Comparison of ENCODE assay signal across 1 cellular context in genomic region chr17:73092518-73093135, GRCh38.
TF ChIP-seq lines count a peak whose summit lies in the region.

Gene SLC39A11 (minus strand): TSS chr17:73092688. CDS start chr17:73088764, 3,924 bp downstream.

TF ChIP-seq in K562, 482 proteins besides CTCF, POLR2A, EP300 and RAD21 (continued from another document and continues in another):
- TF ChIP-seq, protein P1, sequence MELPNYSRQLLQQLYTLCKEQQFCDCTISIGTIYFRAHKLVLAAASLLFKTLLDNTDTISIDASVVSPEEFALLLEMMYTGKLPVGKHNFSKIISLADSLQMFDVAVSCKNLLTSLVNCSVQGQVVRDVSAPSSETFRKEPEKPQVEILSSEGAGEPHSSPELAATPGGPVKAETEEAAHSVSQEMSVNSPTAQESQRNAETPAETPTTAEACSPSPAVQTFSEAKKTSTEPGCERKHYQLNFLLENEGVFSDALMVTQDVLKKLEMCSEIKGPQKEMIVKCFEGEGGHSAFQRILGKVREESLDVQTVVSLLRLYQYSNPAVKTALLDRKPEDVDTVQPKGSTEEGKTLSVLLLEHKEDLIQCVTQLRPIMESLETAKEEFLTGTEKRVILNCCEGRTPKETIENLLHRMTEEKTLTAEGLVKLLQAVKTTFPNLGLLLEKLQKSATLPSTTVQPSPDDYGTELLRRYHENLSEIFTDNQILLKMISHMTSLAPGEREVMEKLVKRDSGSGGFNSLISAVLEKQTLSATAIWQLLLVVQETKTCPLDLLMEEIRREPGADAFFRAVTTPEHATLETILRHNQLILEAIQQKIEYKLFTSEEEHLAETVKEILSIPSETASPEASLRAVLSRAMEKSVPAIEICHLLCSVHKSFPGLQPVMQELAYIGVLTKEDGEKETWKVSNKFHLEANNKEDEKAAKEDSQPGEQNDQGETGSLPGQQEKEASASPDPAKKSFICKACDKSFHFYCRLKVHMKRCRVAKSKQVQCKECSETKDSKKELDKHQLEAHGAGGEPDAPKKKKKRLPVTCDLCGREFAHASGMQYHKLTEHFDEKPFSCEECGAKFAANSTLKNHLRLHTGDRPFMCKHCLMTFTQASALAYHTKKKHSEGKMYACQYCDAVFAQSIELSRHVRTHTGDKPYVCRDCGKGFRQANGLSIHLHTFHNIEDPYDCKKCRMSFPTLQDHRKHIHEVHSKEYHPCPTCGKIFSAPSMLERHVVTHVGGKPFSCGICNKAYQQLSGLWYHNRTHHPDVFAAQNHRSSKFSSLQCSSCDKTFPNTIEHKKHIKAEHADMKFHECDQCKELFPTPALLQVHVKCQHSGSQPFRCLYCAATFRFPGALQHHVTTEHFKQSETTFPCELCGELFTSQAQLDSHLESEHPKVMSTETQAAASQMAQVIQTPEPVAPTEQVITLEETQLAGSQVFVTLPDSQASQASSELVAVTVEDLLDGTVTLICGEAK (IDR thresholded peaks at IDR 0.05), result 0 out of 2 replicates have a peak, but pooled peaks have one; percentile 38
- TF ChIP-seq, protein P1 (CRISPR knock-in tag; IDR thresholded peaks at IDR 0.05), result no peak
- no peak for TF ChIP-seq ZNF77 (CRISPR knock-in tag; IDR thresholded peaks at IDR 0.05)
- no peak for TF ChIP-seq ZKSCAN8 (CRISPR knock-in tag; IDR thresholded peaks at IDR 0.05)
- TF ChIP-seq BHLHE40 (IDR thresholded peaks at IDR 0.05; ENCODE audit: low read length), result peak; percentile 58; the same call in 1 of the 2 replicates
- no peak for TF ChIP-seq ZNF143 (CRISPR knock-in tag; IDR thresholded peaks at IDR 0.05)
- TF ChIP-seq NCOA2 (IDR thresholded peaks at IDR 0.05; ENCODE audit: partially characterized antibody in 2 of 2), result no peak
- no peak for TF ChIP-seq SNIP1 (IDR thresholded peaks at IDR 0.05; ENCODE audit: low read depth)
- TF ChIP-seq BRF2 (IDR thresholded peaks at IDR 0.05; ENCODE audit: borderline replicate concordance, insufficient read depth, insufficient read length), result no peak
- TF ChIP-seq EWSR1 (IDR thresholded peaks at IDR 0.05; ENCODE audit: borderline replicate concordance, low read depth, partially characterized antibody), result no peak
- no peak for TF ChIP-seq MCM3 (IDR thresholded peaks at IDR 0.05)
- no peak for TF ChIP-seq ZNF384 (IDR thresholded peaks at IDR 0.05; ENCODE audit: low read depth, low read length)
- peak; percentile 91 for TF ChIP-seq ELF2 (CRISPR knock-in tag; IDR thresholded peaks at IDR 0.05)
- no peak for TF ChIP-seq ZNF644 (tag; IDR thresholded peaks at IDR 0.05; ENCODE audit: low read depth)
- TF ChIP-seq ZNF224 (CRISPR knock-in tag; IDR thresholded peaks at IDR 0.05), result no peak
- no peak for TF ChIP-seq SP2 (IDR thresholded peaks at IDR 0.05; ENCODE audit: extremely low read depth, low read depth, low read length, poor library complexity, severe bottlenecking)
- TF ChIP-seq ZNF583 (CRISPR knock-in tag; IDR thresholded peaks at IDR 0.05), result no peak
- TF ChIP-seq MLLT1 (IDR thresholded peaks at IDR 0.05), result no peak
- TF ChIP-seq, protein P2, sequence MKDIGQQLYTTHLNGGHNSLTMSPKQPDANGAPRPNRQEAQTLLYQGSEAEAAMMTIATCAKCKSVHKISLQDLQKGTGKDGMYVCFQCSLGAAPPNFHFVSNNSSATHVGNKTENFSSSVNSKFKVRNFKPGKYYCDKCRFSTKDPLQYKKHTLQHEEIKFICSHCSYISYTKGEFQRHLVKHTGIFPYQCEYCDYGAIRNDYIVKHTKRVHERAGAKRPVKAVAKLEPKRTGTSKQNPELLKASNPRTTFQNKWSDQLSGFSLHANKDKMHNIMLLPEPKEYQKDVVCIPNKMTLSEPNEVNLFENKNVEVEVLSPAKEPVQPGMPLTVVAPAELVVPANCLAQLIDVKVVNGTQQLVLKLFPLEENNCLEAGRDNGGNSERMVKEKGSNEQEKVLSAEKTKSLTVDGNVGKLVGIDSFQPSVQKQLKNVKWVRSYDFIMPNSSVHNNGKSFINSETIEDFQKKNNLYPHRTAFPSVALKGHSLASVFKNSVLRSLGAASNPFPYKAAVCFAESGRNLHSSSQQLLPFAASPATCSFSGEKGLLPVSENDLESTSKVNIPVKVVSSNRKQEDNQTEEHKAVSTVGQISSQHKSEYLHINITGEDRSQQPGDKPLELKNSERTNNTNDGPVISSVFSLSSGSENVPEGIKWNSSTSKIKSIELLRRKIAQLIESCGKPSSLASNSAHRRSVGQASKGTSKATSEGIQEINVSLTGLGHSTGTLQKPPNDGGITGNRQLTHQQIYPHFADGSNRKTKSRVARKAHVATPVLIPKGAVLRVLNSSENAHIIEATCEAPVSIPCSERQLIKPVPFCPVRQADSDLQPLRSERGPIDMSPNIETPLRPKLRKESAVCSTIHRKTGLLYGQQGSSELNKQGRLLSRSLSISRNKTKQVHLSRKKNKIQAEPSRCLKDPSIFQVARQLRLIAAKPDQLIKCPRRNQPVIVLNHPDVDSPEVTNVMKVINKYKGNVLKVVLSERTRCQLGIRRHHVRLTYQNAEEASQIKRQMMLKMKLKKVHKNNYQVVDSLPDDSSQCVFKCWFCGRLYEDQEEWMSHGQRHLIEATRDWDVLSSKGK (CRISPR knock-in tag; IDR thresholded peaks at IDR 0.05), result no peak
- TF ChIP-seq ZBTB26 (CRISPR knock-in tag; IDR thresholded peaks at IDR 0.05), result no peak
- TF ChIP-seq, protein P3, sequence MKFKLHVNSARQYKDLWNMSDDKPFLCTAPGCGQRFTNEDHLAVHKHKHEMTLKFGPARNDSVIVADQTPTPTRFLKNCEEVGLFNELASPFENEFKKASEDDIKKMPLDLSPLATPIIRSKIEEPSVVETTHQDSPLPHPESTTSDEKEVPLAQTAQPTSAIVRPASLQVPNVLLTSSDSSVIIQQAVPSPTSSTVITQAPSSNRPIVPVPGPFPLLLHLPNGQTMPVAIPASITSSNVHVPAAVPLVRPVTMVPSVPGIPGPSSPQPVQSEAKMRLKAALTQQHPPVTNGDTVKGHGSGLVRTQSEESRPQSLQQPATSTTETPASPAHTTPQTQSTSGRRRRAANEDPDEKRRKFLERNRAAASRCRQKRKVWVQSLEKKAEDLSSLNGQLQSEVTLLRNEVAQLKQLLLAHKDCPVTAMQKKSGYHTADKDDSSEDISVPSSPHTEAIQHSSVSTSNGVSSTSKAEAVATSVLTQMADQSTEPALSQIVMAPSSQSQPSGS (CRISPR knock-in tag; IDR thresholded peaks at IDR 0.05), result no peak
- TF ChIP-seq ZNF668 (CRISPR knock-in tag; IDR thresholded peaks at IDR 0.05), result no peak
- TF ChIP-seq, protein P4, sequence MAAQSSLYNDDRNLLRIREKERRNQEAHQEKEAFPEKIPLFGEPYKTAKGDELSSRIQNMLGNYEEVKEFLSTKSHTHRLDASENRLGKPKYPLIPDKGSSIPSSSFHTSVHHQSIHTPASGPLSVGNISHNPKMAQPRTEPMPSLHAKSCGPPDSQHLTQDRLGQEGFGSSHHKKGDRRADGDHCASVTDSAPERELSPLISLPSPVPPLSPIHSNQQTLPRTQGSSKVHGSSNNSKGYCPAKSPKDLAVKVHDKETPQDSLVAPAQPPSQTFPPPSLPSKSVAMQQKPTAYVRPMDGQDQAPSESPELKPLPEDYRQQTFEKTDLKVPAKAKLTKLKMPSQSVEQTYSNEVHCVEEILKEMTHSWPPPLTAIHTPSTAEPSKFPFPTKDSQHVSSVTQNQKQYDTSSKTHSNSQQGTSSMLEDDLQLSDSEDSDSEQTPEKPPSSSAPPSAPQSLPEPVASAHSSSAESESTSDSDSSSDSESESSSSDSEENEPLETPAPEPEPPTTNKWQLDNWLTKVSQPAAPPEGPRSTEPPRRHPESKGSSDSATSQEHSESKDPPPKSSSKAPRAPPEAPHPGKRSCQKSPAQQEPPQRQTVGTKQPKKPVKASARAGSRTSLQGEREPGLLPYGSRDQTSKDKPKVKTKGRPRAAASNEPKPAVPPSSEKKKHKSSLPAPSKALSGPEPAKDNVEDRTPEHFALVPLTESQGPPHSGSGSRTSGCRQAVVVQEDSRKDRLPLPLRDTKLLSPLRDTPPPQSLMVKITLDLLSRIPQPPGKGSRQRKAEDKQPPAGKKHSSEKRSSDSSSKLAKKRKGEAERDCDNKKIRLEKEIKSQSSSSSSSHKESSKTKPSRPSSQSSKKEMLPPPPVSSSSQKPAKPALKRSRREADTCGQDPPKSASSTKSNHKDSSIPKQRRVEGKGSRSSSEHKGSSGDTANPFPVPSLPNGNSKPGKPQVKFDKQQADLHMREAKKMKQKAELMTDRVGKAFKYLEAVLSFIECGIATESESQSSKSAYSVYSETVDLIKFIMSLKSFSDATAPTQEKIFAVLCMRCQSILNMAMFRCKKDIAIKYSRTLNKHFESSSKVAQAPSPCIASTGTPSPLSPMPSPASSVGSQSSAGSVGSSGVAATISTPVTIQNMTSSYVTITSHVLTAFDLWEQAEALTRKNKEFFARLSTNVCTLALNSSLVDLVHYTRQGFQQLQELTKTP (IDR thresholded peaks at IDR 0.05; ENCODE audit: low read depth in 1 of 2, partially characterized antibody in 2 of 2), result no peak
- no peak for TF ChIP-seq SNRNP70 (optimal IDR thresholded peaks at IDR 0.05; ENCODE audit: low read depth, low read length)
- no peak for TF ChIP-seq ZZZ3 (IDR thresholded peaks at IDR 0.05)
- TF ChIP-seq SRF (CRISPR knock-in tag; IDR thresholded peaks at IDR 0.05), result no peak
- TF ChIP-seq POU5F1 (IDR thresholded peaks at IDR 0.05; ENCODE audit: borderline replicate concordance, low read depth, low read length, partially characterized antibody), result no peak
- TF ChIP-seq, protein P5, sequence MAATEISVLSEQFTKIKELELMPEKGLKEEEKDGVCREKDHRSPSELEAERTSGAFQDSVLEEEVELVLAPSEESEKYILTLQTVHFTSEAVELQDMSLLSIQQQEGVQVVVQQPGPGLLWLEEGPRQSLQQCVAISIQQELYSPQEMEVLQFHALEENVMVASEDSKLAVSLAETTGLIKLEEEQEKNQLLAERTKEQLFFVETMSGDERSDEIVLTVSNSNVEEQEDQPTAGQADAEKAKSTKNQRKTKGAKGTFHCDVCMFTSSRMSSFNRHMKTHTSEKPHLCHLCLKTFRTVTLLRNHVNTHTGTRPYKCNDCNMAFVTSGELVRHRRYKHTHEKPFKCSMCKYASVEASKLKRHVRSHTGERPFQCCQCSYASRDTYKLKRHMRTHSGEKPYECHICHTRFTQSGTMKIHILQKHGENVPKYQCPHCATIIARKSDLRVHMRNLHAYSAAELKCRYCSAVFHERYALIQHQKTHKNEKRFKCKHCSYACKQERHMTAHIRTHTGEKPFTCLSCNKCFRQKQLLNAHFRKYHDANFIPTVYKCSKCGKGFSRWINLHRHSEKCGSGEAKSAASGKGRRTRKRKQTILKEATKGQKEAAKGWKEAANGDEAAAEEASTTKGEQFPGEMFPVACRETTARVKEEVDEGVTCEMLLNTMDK (IDR thresholded peaks at IDR 0.05; ENCODE audit: borderline replicate concordance, insufficient read depth, low read depth, low read length, poor library complexity, severe bottlenecking), result no peak
- no peak for TF ChIP-seq ZBTB8A (IDR thresholded peaks at IDR 0.05; ENCODE audit: partially characterized antibody)
- TF ChIP-seq JUND (IDR thresholded peaks at IDR 0.05; ENCODE audit: borderline replicate concordance, low read depth, low read length), result peak; percentile 63
- no peak; the same call in 2 of the 3 replicates for TF ChIP-seq JUND (tag; IDR thresholded peaks at IDR 0.05; ENCODE audit: borderline replicate concordance, low read depth, low read length)
- TF ChIP-seq SMARCB1 (IDR thresholded peaks at IDR 0.05; ENCODE audit: insufficient read length, low read depth), result no peak
- no peak for TF ChIP-seq ZNF311 (CRISPR knock-in tag; IDR thresholded peaks at IDR 0.05)
- 0 out of 2 replicates have a peak, but pooled peaks have one; percentile 53 for TF ChIP-seq DPF2 (IDR thresholded peaks at IDR 0.05)
